ENCODE assay signal across 1 cellular context in genomic region chr3:12409625-12410596, GRCh38.
TF ChIP-seq lines count a peak whose summit lies in the region.

No MANE protein-coding gene starts in this region.

TF ChIP-seq in liver, 16 proteins besides CTCF, POLR2A, EP300 and RAD21 (continued from another document):
- TF ChIP-seq REST (IDR thresholded peaks at IDR 0.05) (peak; percentile 71), TAF1 (conservative IDR thresholded peaks at IDR 0.05) (peak; percentile 92), FOXA2 (IDR thresholded peaks at IDR 0.05) (peak; percentile 79), ZBTB33 (IDR thresholded peaks at IDR 0.05) (peak; percentile 68), NR2F2 (IDR thresholded peaks at IDR 0.05) (no peak), HNF4G (IDR thresholded peaks at IDR 0.05) (peak; percentile 95)
